ENCODE assay signal across 8 cellular contexts in genomic region chr17:13016881-13017622, GRCh38. TPM values are rescaled to one million over a fixed set of nuclear protein-coding genes. Genes with fewer than 3 reads are reported as not detected.
DNase-seq lines count a peak whose midpoint lies in the region; ATAC-seq and TF ChIP-seq lines count a peak whose summit lies in the region.

No MANE protein-coding gene starts in this region.

- no peaks in the 10 kb centered on the region for H3K27me3 ChIP-seq in AG04450 (ENCODE audit: control insufficient read depth, insufficient read depth, low read length)
- H3K27me3 ChIP-seq in iPS-20b (ENCODE audit: insufficient read depth, low read length) = no peaks in the 10 kb centered on the region

- DNase-seq in AG04450 (ENCODE audit: low read depth, low spot score) (no peak), SW 1271 (lab: John Stamatoyannopoulos, UW) (no peak), NCI-H69 (lab: John Stamatoyannopoulos, UW) (no peak)
- no peak for DNase-seq in activated naive CD8-positive, alpha-beta T cell treated with anti-CD3 and anti-CD28 coated beads for 36 hours
- DNase-seq in stimulated activated naive CD8-positive, alpha-beta T cell treated with anti-CD3 and anti-CD28 coated beads, Interleukin-15, Interleukin-2, amounts not matched to agents 100 U/mL and 50 U/mL, for 24 hours = peak; percentile 33

- H3K4me1 ChIP-seq in iPS-20b (ENCODE audit: insufficient read depth, low read length) = peaks cover 3% of the 10 kb centered on the region; the same call in 1 of the 2 replicates

- CTCF ChIA-PET in AG04450 (lab: Charles Lee) = interaction anchor here (0.6 to 5.5 kb wide), 4 partner anchors 13 to 1229 kb away, joined by 3 to 114 read pairs (median 3); no protein-coding TSS in a partner anchor

- peak overlapping the region; percentile 81; the same call in 1 of the 2 replicates for H3K9ac ChIP-seq in iPS-20b (ENCODE audit: low read depth, low read length)

- POLR2A ChIA-PET in AG04450 (lab: Yijun Ruan, JAX) = interaction anchor here (1.0 to 1.2 kb wide), 4 partner anchors 31 to 1020 kb away, joined by 3 to 6 read pairs (median 4); partner anchors contain the start of genes MAP2K4 and ZNF18

- no peaks in the 10 kb centered on the region for H3K9me3 Mint-ChIP-seq in activated naive CD8-positive, alpha-beta T cell treated with anti-CD3 and anti-CD28 coated beads for 36 hours

- H3K27me3 Mint-ChIP-seq in activated naive CD8-positive, alpha-beta T cell treated with anti-CD3 and anti-CD28 coated beads for 36 hours = no peaks in the 10 kb centered on the region

- H3K27ac Mint-ChIP-seq in activated naive CD8-positive, alpha-beta T cell treated with anti-CD3 and anti-CD28 coated beads for 36 hours = peak overlapping the region; percentile 95

- no peak for TF ChIP-seq CTCF in AG04450 (IDR thresholded peaks at IDR 0.05; ENCODE audit: low read depth, low read length)

- H3K27ac ChIP-seq in AG04450 (ENCODE audit: low read depth, low read length) (peak overlapping the region; percentile 52), iPS-20b (ENCODE audit: low read length) (no peak overlapping the region)

- H3K9me3 ChIP-seq in AG04450 (ENCODE audit: control insufficient read depth, insufficient read depth, low read length) (no peaks in the 10 kb centered on the region), iPS-20b (ENCODE audit: insufficient read depth, low read depth, low read length) (no peaks in the 10 kb centered on the region)

- ATAC-seq in GM19397 (IDR thresholded peaks at IDR 0.05; ENCODE audit: unreplicated experiment) (peak; percentile 11), HG03469 (IDR thresholded peaks at IDR 0.05; ENCODE audit: unreplicated experiment) (peak; percentile 4)
- no peak for ATAC-seq in stimulated activated naive CD8-positive, alpha-beta T cell treated with anti-CD3 and anti-CD28 coated beads, Interleukin-15, Interleukin-2, amounts not matched to agents 100 U/mL and 50 U/mL, for 24 hours

- peak overlapping the region; percentile 94 for H3K4me3 Mint-ChIP-seq in activated naive CD8-positive, alpha-beta T cell treated with anti-CD3 and anti-CD28 coated beads for 36 hours

- H3K36me3 ChIP-seq in iPS-20b (ENCODE audit: insufficient read depth, low read depth, low read length) = peaks cover 49% of the 10 kb centered on the region

- peaks cover 21% of the 10 kb centered on the region for H3K36me3 Mint-ChIP-seq in activated naive CD8-positive, alpha-beta T cell treated with anti-CD3 and anti-CD28 coated beads for 36 hours

- H3K4me1 Mint-ChIP-seq in activated naive CD8-positive, alpha-beta T cell treated with anti-CD3 and anti-CD28 coated beads for 36 hours = peaks cover 16% of the 10 kb centered on the region

- H3K4me3 ChIP-seq in AG04450 (ENCODE audit: low read depth, low read length) (peak overlapping the region; percentile 89), iPS-20b (ENCODE audit: low read length) (peak overlapping the region; percentile 84)

RNA-seq across cellular contexts. Expression of gene ELAC2, which starts 0.8 kb away (rescaled TPM):
- 41.0 and 42.5 TPM in 2 replicates for polyA plus RNA-seq in AG04450 (2011; rRNA removed)
- 73.7 and 88.3 TPM in 2 replicates for polyA minus RNA-seq in AG04450 (2011; rRNA and poly(A)+ RNA removed)
- 10 to 100 TPM; 90.2 to 90.3 TPM for total RNA-seq in activated naive CD8-positive, alpha-beta T cell treated with anti-CD3 and anti-CD28 coated beads for 36 hours
